ENCODE assay signal across 12 cellular contexts in genomic region chr1:53176452-53177344, GRCh38. TPM values are rescaled to one million over a fixed set of nuclear protein-coding genes. Genes with fewer than 3 reads are reported as not detected.
DNase-seq lines count a peak whose midpoint lies in the region; ATAC-seq and TF ChIP-seq lines count a peak whose summit lies in the region.
"Had no signal": no experiment of that assay in that cellular context is flagged by ENCODE, and none has a peak within 500 bp of the region (broad histone marks: within the 10 kb centered on the region; RNA-seq: fewer than 3 reads in every experiment).

No MANE protein-coding gene starts in this region.

- H3K4me1 ChIP-seq in ovary (ENCODE audit: insufficient read depth) = peaks cover 11% of the 10 kb centered on the region
- H3K4me1 ChIP-seq: gastrocnemius medialis, psoas muscle had no signal

- no peak overlapping the region for H3K27ac ChIP-seq in ovary
- H3K27ac ChIP-seq: gastrocnemius medialis, psoas muscle, SK-N-MC had no signal

- H3K9me3 ChIP-seq in ovary = no peaks in the 10 kb centered on the region
- H3K9me3 ChIP-seq: gastrocnemius medialis, psoas muscle had no signal

- TF ChIP-seq POLR2A in ovary (IDR thresholded peaks at IDR 0.05) = no peak

- H3K4me1 Mint-ChIP-seq in activated T-helper 17 cell treated with anti-CD3 and anti-CD28 coated beads, Interleukin-2, amount 50 U/mL, for 72 hours = peaks cover 8% of the 10 kb centered on the region

- DNase-seq in DMS153 (lab: John Stamatoyannopoulos, UW) = peak; percentile 47
- peak; percentile 41 for DNase-seq in NCI-H446 treated with DMSO at 0.1 percent for 48 hours (lab: John Stamatoyannopoulos, UW)
- DNase-seq in epithelial cell of proximal tubule (ENCODE audit: low read depth) = no peak
- DNase-seq in ovary = peak in 4 of 5 donors; percentile 43 to 57 (median 48)
- no peak for DNase-seq in stimulated activated CD4-positive, alpha-beta T cell treated with anti-CD3 and anti-CD28 coated beads, Interleukin-12 subunit alpha, Interleukin-12 subunit beta, amount 100 ng/mL, for 4 hours
- no peak for DNase-seq in NCI-H1930 (lab: John Stamatoyannopoulos, UW)
- DNase-seq: gastrocnemius medialis had no signal

- no peaks in the 10 kb centered on the region for H3K36me3 Mint-ChIP-seq in activated T-helper 17 cell treated with anti-CD3 and anti-CD28 coated beads, Interleukin-2, amount 50 U/mL, for 72 hours (ENCODE audit: low read depth)

- H3K4me3 ChIP-seq in epithelial cell of proximal tubule (ENCODE audit: low read depth, low read length) (no peak overlapping the region), ovary (no peak overlapping the region)
- H3K4me3 ChIP-seq: gastrocnemius medialis, psoas muscle, SK-N-MC had no signal

- 41 to 48% (median 45%) methylated on average over 11 of the region's 11 CpGs for WGBS in ovary, 3 donors

- peaks cover 27% of the 10 kb centered on the region for H3K27me3 Mint-ChIP-seq in activated T-helper 17 cell treated with anti-CD3 and anti-CD28 coated beads, Interleukin-2, amount 50 U/mL, for 72 hours

- intact Hi-C loops in ovary (cut with DNase I) = loop anchor here in 1 of 4 donors (10.0 kb wide), 1 partner anchor 102 kb away; no protein-coding TSS in a partner anchor

- no peaks in the 10 kb centered on the region for H3K27me3 ChIP-seq in ovary
- H3K27me3 ChIP-seq: gastrocnemius medialis had no signal

- ATAC-seq in activated T-helper 17 cell treated with anti-CD3 and anti-CD28 coated beads, Interleukin-2, amount 50 U/mL, for 72 hours (replicated peaks) = no peak
- ATAC-seq in HG02571 (IDR thresholded peaks at IDR 0.05; ENCODE audit: unreplicated experiment) = no peak

- TF ChIP-seq EP300 in ovary (IDR thresholded peaks at IDR 0.05) = no peak

- H3K9me3 Mint-ChIP-seq in activated T-helper 17 cell treated with anti-CD3 and anti-CD28 coated beads, Interleukin-2, amount 50 U/mL, for 72 hours = no peaks in the 10 kb centered on the region
- H3K9me3 Mint-ChIP-seq: activated T-helper 2 cell treated with anti-CD3 and anti-CD28 coated beads, Interferon-gamma antibody, Interleukin-2, Interleukin-4, amounts not matched to agents 10 μg/mL and 5 μg/mL and 100 μg/mL, durations not matched to agents 14 hours and 24 hours and 36 hours had no signal

- H3K4me3 Mint-ChIP-seq in activated T-helper 17 cell treated with anti-CD3 and anti-CD28 coated beads, Interleukin-2, amount 50 U/mL, for 72 hours = no peak overlapping the region

- peak; percentile 39 for TF ChIP-seq CTCF in epithelial cell of proximal tubule (conservative IDR thresholded peaks at IDR 0.05; ENCODE audit: low read depth, low read length)
- TF ChIP-seq CTCF in ovary (IDR thresholded peaks at IDR 0.05) = no peak

- no peaks in the 10 kb centered on the region for H3K36me3 ChIP-seq in ovary
- H3K36me3 ChIP-seq: gastrocnemius medialis had no signal

- no peak overlapping the region for H3K27ac Mint-ChIP-seq in activated T-helper 17 cell treated with anti-CD3 and anti-CD28 coated beads, Interleukin-2, amount 50 U/mL, for 72 hours
- H3K27ac Mint-ChIP-seq: activated T-helper 2 cell treated with anti-CD3 and anti-CD28 coated beads, Interferon-gamma antibody, Interleukin-2, Interleukin-4, amounts not matched to agents 10 μg/mL and 5 μg/mL and 100 μg/mL, durations not matched to agents 14 hours and 24 hours and 36 hours had no signal

RNA-seq across cellular contexts. Expression of gene CPT2, which starts 19.9 kb away (rescaled TPM):
- total RNA-seq in epithelial cell of proximal tubule (11.9 and 17.4 TPM in 2 replicates), ovary (10 to 100 TPM in 5 of 7 donors, 1 to 10 TPM in 2; 6.7 to 15.3 (median 12.1) TPM)
- 10 to 100 TPM; 12.0 to 32.1 TPM for polyA plus RNA-seq in ovary
- 10 to 100 TPM; 14.5 to 16.5 TPM for total RNA-seq in activated T-helper 17 cell treated with anti-CD3 and anti-CD28 coated beads, Interleukin-2, amount 50 U/mL, for 72 hours

RNA-seq across cellular contexts. Expression of gene SLC1A7, which starts 34.3 kb away (rescaled TPM):
- total RNA-seq in epithelial cell of proximal tubule (not detected in 2 replicates), ovary (under 1 TPM in 1 of 7 donors, not detected in 6; 0.25 TPM)
- polyA plus RNA-seq in ovary = under 1 TPM in 1 of 2 donors, not detected in 1; 0.28 TPM
- total RNA-seq in activated T-helper 17 cell treated with anti-CD3 and anti-CD28 coated beads, Interleukin-2, amount 50 U/mL, for 72 hours = not detected
- total RNA-seq: activated T-helper 2 cell treated with anti-CD3 and anti-CD28 coated beads, Interferon-gamma antibody, Interleukin-2, Interleukin-4, amounts not matched to agents 10 μg/mL and 5 μg/mL and 100 μg/mL, durations not matched to agents 14 hours and 24 hours and 36 hours had no signal

RNA-seq across cellular contexts. Expression of gene CZIB, which starts 43.7 kb away (rescaled TPM):
- total RNA-seq in epithelial cell of proximal tubule (52.2 and 60.8 TPM in 2 replicates), ovary (10 to 100 TPM; 48.4 to 81.4 (median 67.3) TPM)
- polyA plus RNA-seq in ovary = 100 to 1,000 TPM in 1 of 2 donors, 10 to 100 TPM in 1; 97.2 to 108 TPM
- 10 to 100 TPM; 43.0 to 48.8 TPM for total RNA-seq in activated T-helper 17 cell treated with anti-CD3 and anti-CD28 coated beads, Interleukin-2, amount 50 U/mL, for 72 hours

Comparison
In these comparisons a context has a peak if more than half of its experiments do, and no peak if none do; other contexts are left out.
1. DNase-seq: peak in DMS153 (single experiment), NCI-H446 treated with DMSO at 0.1 percent for 48 hours (single experiment) and ovary (4 of 5); none in epithelial cell of proximal tubule (single experiment), stimulated activated CD4-positive, alpha-beta T cell treated with anti-CD3 and anti-CD28 coated beads, Interleukin-12 subunit alpha, Interleukin-12 subunit beta, amount 100 ng/mL, for 4 hours (single experiment) and NCI-H1930 (0 of 2).